In the genomic region with DNA sequence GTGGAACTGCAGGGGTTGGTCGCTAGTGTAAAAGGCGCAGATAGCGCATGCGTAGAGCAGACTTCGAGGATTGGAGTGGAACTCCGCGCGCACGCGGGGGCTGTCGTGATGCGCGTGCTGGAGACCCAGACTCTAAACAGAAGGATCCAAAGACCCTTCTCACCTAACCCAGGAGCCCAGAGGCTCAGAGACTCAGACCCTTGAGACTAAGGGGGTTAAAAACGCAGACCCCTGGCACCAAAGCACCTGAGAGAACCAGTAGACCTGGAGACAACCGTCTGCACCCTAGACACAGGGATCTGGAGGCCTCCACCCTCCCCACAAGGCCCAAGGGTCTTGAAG, we compare ENCODE assay signal across 7 cellular contexts. TPM values are rescaled to one million over a fixed set of nuclear protein-coding genes. Genes with fewer than 3 reads are reported as not detected.
A peak's percentile ranks its signal among the peaks of the same experiment; 100 is the strongest.
DNase-seq lines count a peak whose midpoint lies in the region; ATAC-seq and TF ChIP-seq lines count a peak whose summit lies in the region.

No MANE protein-coding gene starts in this region.

- WGBS in prostate gland: 6% methylated on average over 15 of the region's 15 CpGs

- DNase-seq in SJCRH30: no peak
- DNase-seq in fibroblast of the aortic adventitia (ENCODE audit: low read depth): no peak
- DNase-seq in prostate gland (ENCODE audit: low spot score): no peak
- no peak for DNase-seq in NK-92 treated with Interleukin-12 subunit alpha and Interleukin-12 subunit beta, amount 100 ng/mL, for 24 hours (lab: John Stamatoyannopoulos, UW)
- no peak for DNase-seq in UCSD-AML1 (lab: John Stamatoyannopoulos, UW; ENCODE audit: unreplicated experiment)

- H3K36me3 ChIP-seq in SJCRH30: no peaks in the 10 kb centered on the region
- no peaks in the 10 kb centered on the region for H3K36me3 ChIP-seq in prostate gland

- H3K4me3 ChIP-seq in SJCRH30 (peak overlapping the region; percentile 87), fibroblast of the aortic adventitia (ENCODE audit: low read depth, low read length) (peak overlapping the region; percentile 60), prostate gland (peak overlapping the region; percentile 60 to 68)

- H3K9me3 ChIP-seq in SJCRH30 (replicated peaks) (no peaks in the 10 kb centered on the region), prostate gland (no peaks in the 10 kb centered on the region)

- no peak overlapping the region for H3K27ac ChIP-seq in SJCRH30
- H3K27ac ChIP-seq in prostate gland: peak overlapping the region in 1 of 2 donors; percentile 49

- ATAC-seq in GM19023 (IDR thresholded peaks at IDR 0.05; ENCODE audit: unreplicated experiment) (peak; percentile 21), HG02759 (IDR thresholded peaks at IDR 0.05; ENCODE audit: unreplicated experiment) (peak; percentile 29)

- TF ChIP-seq CTCF in fibroblast of the aortic adventitia (IDR thresholded peaks at IDR 0.05; ENCODE audit: insufficient read depth, low read length): peak; percentile 34
- TF ChIP-seq CTCF in prostate gland (IDR thresholded peaks at IDR 0.05): no peak

- H3K27me3 ChIP-seq in SJCRH30 (peaks cover 6% of the 10 kb centered on the region; the same call in 1 of the 2 replicates), prostate gland (replicated peaks; ENCODE audit: insufficient read depth) (no peaks in the 10 kb centered on the region)

- intact Hi-C loops in prostate gland (cut with DNase I): loop anchor here (5.0 kb wide), 1 partner anchor 484 kb away; no protein-coding TSS in a partner anchor

- H3K4me1 ChIP-seq in SJCRH30 (no peaks in the 10 kb centered on the region), prostate gland (replicated peaks) (peaks cover 6% of the 10 kb centered on the region)

- TF ChIP-seq POLR2A in prostate gland (IDR thresholded peaks at IDR 0.05): no peak

RNA-seq across cellular contexts. Expression of a gene that starts 0.6 kb away (rescaled TPM):
- total RNA-seq in SJCRH30 (2014; rRNA removed; shearing (Covaris generic)): 6.7 and 7.2 TPM in 2 replicates
- 3.2 and 6.4 TPM in 2 replicates for total RNA-seq in fibroblast of the aortic adventitia (ENCODE audit: low replicate concordance)
- total RNA-seq in prostate gland: 10 to 100 TPM; 18.7 to 21.4 TPM

RNA-seq across cellular contexts. Expression of a gene that starts 15.9 kb away (rescaled TPM):
- not detected in 2 replicates for total RNA-seq in SJCRH30 (2014; rRNA removed; shearing (Covaris generic))
- 0.09 TPM in 1 of 2 replicates, not detected in the other for total RNA-seq in fibroblast of the aortic adventitia (ENCODE audit: low replicate concordance)
- total RNA-seq in prostate gland: 1 to 10 TPM in 1 of 2 donors, under 1 TPM in 1; 0.77 to 8.2 TPM

RNA-seq across cellular contexts. Expression of a gene that starts 26.1 kb away (rescaled TPM):
- not detected in 2 replicates for total RNA-seq in SJCRH30 (2014; rRNA removed; shearing (Covaris generic))
- not detected in 2 replicates for total RNA-seq in fibroblast of the aortic adventitia (ENCODE audit: low replicate concordance)
- total RNA-seq in prostate gland: 1 to 10 TPM; 4.2 to 5.3 TPM

RNA-seq across cellular contexts. Expression of a gene that starts 33.3 kb away (rescaled TPM):
- total RNA-seq in SJCRH30 (2014; rRNA removed; shearing (Covaris generic)): not detected in 2 replicates
- 0.41 TPM in 1 of 2 replicates, not detected in the other for total RNA-seq in fibroblast of the aortic adventitia (ENCODE audit: low replicate concordance)
- not detected for total RNA-seq in prostate gland

RNA-seq across cellular contexts. Expression of a gene that starts 43.9 kb away (rescaled TPM):
- total RNA-seq in SJCRH30 (2014; rRNA removed; shearing (Covaris generic)): not detected in 2 replicates
- not detected in 2 replicates for total RNA-seq in fibroblast of the aortic adventitia (ENCODE audit: low replicate concordance)
- under 1 TPM in 1 of 2 donors, not detected in 1; 0.77 TPM for total RNA-seq in prostate gland
